Comparison of ENCODE assay signal across 10 cellular contexts in the genomic region with DNA sequence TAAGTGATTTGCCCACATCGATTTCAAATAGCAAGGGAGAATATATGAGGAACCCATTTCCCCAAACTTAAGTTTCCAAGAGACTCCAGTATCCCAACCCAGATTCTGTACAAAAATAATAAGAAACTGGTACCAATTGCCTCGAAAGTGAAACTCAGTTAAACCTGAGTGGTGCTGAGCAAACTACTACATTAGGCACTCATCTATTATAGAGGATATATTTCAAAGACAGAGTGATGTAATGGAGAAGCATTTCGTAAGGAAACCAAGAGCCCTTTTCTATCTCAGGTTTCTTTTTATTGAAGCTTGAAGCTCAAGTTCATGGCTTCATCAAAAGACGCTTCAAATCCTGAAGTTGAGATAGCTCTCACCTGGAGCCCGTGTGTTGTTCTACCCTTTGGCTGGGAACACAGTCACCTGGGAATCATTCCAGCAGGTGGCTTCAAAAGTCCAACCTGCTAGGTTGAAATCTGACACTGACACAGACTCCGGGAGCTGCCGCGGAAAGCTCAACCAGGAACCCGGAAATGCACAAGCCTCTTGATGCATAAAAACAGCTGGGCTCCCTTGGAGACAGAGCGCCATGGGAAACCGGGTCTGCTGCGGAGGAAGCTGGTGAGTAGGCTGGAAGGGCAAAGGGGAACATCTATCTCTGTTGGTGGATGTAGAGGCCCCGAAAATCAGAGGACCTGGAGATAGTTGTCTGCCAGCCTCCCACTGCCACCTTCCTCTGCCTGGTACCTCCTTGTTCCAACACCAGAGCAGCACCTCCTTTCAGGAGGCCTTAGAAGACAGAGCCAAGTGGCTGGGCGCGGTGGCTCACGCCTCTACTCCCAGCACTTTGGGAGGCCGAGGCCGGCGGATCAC. TPM values are rescaled to one million over a fixed set of nuclear protein-coding genes. Genes with fewer than 3 reads are reported as not detected.
DNase-seq lines count a peak whose midpoint lies in the region; ATAC-seq, FAIRE-seq and TF ChIP-seq lines count a peak whose summit lies in the region.
"Had no signal": no experiment of that assay in that cellular context is flagged by ENCODE, and none has a peak within 500 bp of the region (broad histone marks: within the 10 kb centered on the region; RNA-seq: fewer than 3 reads in every experiment).

A gene with protein sequence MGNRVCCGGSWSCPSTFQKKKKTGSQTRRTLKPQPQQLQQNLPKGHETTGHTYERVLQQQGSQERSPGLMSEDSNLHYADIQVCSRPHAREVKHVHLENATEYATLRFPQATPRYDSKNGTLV (plus strand): TSS at position 524 of the 867 bp plus-strand sequence. CDS start 60 bp downstream, at position 584.

- BruUV-seq in HepG2 (replicated peaks; lab: Mats Ljungman, UMichigan): TSS peak; percentile 72

- H3K4me3 ChIP-seq in AG04449 (ENCODE audit: low read depth, low read length): peak within 1 kb of the TSS; percentile 16; the same call in 1 of the 2 replicates
- H3K4me3 ChIP-seq in HepG2 (replicated peaks in 1 of 3; ENCODE audit: insufficient read depth in 1 of 3, low read depth in 2 of 3, low read length in 3 of 3): peak within 1 kb of the TSS; percentile 49 to 66 (median 58)

- FAIRE-seq in HepG2 (lab: Jason Lieb, UNC) (peak; percentile 76), GM12891 (lab: Jason Lieb, UNC) (no peak)

- peak; percentile 91 for ATAC-seq in HepG2
- no peak for ATAC-seq in HG03354 (IDR thresholded peaks at IDR 0.05; ENCODE audit: poor library complexity, severe bottlenecking, unreplicated experiment)
- no peak for ATAC-seq in HG03196 (IDR thresholded peaks at IDR 0.05; ENCODE audit: unreplicated experiment)

- TF ChIP-seq CTCF in AG04449 (IDR thresholded peaks at IDR 0.05; ENCODE audit: insufficient read depth, low read length, missing control alignments): no peak
- peak; percentile 44 for TF ChIP-seq CTCF in HepG2 (CRISPR knock-in tag; IDR thresholded peaks at IDR 0.05)

- no peaks in the 10 kb centered on the region for H3K9me3 ChIP-seq in HepG2 (ENCODE audit: low read length)

- H4K20me1 ChIP-seq in HepG2 (ENCODE audit: insufficient read depth, low read length): no peaks in the 10 kb centered on the region

- H3K27me3 ChIP-seq in HepG2 (ENCODE audit: control insufficient read depth in 1 of 2, insufficient read depth in 2 of 2, low read length in 2 of 2): no peaks in the 10 kb centered on the region

- TF ChIP-seq RAD21 in HepG2 (CRISPR knock-in tag; IDR thresholded peaks at IDR 0.05): peak; percentile 47; the same call in 1 of the 2 replicates

- intact Hi-C loops in HepG2 (cut with micrococcal nuclease; ENCODE audit: unreplicated experiment): loop anchor here (2.0 kb wide), 1 partner anchor 40 kb away; a partner anchor contains a TSS

- no peaks in the 10 kb centered on the region for H3K36me3 ChIP-seq in HepG2 (replicated peaks in 1 of 2; ENCODE audit: control insufficient read depth in 1 of 2, insufficient read depth in 2 of 2, low read length in 2 of 2)

- TF ChIP-seq POLR2A in HepG2 (IDR thresholded peaks at IDR 0.05; ENCODE audit: insufficient read depth in 1 of 2, low read depth in 2 of 2, low read length in 2 of 2): peak; percentile 46 to 54; a peak in 2 of 4 replicates
- no peak for TF ChIP-seq POLR2A in GM12891 (IDR thresholded peaks at IDR 0.05; ENCODE audit: low read depth, low read length)

- H2AFZ ChIP-seq in HepG2 (ENCODE audit: low read length): peak within 1 kb of the TSS; percentile 62

- CTCF ChIA-PET in AG04449 (lab: Yijun Ruan, JAX): interaction anchor here (1.4 to 2.0 kb wide), 3 partner anchors 8 to 13 kb away, joined by 3 to 7 read pairs (median 5); no protein-coding TSS in a partner anchor
- CTCF ChIA-PET in HepG2 (lab: Yijun Ruan, JAX; ENCODE audit: low intra/inter-chr PET ratio, low total read pairs): no interaction called here

- H3K79me2 ChIP-seq in HepG2 (ENCODE audit: insufficient read depth, low read length): no peaks in the 10 kb centered on the region

- in situ Hi-C loops in T47D (cut with HindIII; ENCODE audit: low pct_unique_long_range_greater_than_20kb, low sequenced_read_pairs): no loop called here
- in situ Hi-C loops in HepG2 (cut with HindIII; ENCODE audit: extremely low pct_ligation_motif_present, low pct_unique_long_range_greater_than_20kb): no loop called here

- H3K27ac ChIP-seq in HepG2 (ENCODE audit: extremely low read length, insufficient read depth, low read length): peak within 1 kb of the TSS; percentile 66

- POLR2A ChIA-PET in AG04449 (lab: Yijun Ruan, JAX) (interaction anchor here (1.2 kb wide), 1 partner anchor 8 kb away, joined by 3 read pairs; no protein-coding TSS in a partner anchor), HepG2 (lab: Yijun Ruan, JAX) (interaction anchor here (0.6 to 3.1 kb wide), 12 partner anchors 8 to 103 kb away, joined by 3 to 65 read pairs (median 6); a partner anchor contains a TSS)

- DNase-seq in AG04449 (ENCODE audit: low read depth, low spot score) (no peak), NCI-H1105 treated with DMSO at 0.1 percent for 48 hours (lab: John Stamatoyannopoulos, UW) (peak; percentile 94), T47D (ENCODE audit: low read depth in 1 of 2, low spot score in 1 of 2) (peak; percentile 81 to 98), HepG2 (ENCODE audit: low spot score) (peak; percentile 89), GM12891 (ENCODE audit: insufficient read length, low spot score) (no peak)
- DNase-seq in stimulated activated CD4-positive, alpha-beta T cell treated with anti-CD3 and anti-CD28 coated beads, Interleukin-15, amount 100 ng/mL, for 24 hours: no peak
- DNase-seq: DND-41, Karpas-422 had no signal

- 13% methylated on average over 16 of the region's 19 CpGs for WGBS in HepG2 (ENCODE audit: low lambda C conversion rate)

- H3K9ac ChIP-seq in HepG2 (ENCODE audit: insufficient read depth, low read depth, low read length): peak within 1 kb of the TSS; percentile 62

- peak within 1 kb of the TSS; percentile 75 for H3K4me2 ChIP-seq in HepG2 (ENCODE audit: low read depth, low read length)

- TF ChIP-seq EP300 in HepG2 (IDR thresholded peaks at IDR 0.05; ENCODE audit: low read depth in 2 of 2, low read length in 2 of 2) (peak in 1 of 2 experiments; percentile 25; a peak in 2 of 4 replicates), HepG2 (CRISPR knock-in tag; IDR thresholded peaks at IDR 0.05; ENCODE audit: borderline replicate concordance) (no peak)

- H3K4me1 ChIP-seq in HepG2 (ENCODE audit: insufficient read depth, low read length): peaks cover 88% of the 10 kb centered on the region

TF ChIP-seq in GM12891, 5 proteins besides CTCF, POLR2A, EP300 and RAD21:
- no peak for TF ChIP-seq POU2F2 (IDR thresholded peaks at IDR 0.05; ENCODE audit: low read depth, low read length)
- TF ChIP-seq PAX5 (IDR thresholded peaks at IDR 0.05; ENCODE audit: insufficient read depth, low read length, severe bottlenecking): no peak
- no peak for TF ChIP-seq POLR2AphosphoS5 (IDR thresholded peaks at IDR 0.05; ENCODE audit: low read depth, low read length)
- TF ChIP-seq SPI1 (IDR thresholded peaks at IDR 0.05; ENCODE audit: low read depth, low read length): no peak
- TF ChIP-seq TAF1 (IDR thresholded peaks at IDR 0.05; ENCODE audit: low read depth, low read length): no peak

RNA-seq across cellular contexts. Expression of the gene that starts here (rescaled TPM):
- total RNA-seq in HepG2 (2016; rRNA removed; fragmentation: Illumina TruSeq; extraction: Trizol): 7.4 and 10.5 TPM in 2 replicates
- total RNA-seq in HepG2 (2016; cell fraction: cytosol; rRNA removed; fragmentation: Illumina TruSeq; extraction: Trizol; ENCODE audit: low read depth): 4.1 and 5.5 TPM in 2 replicates
- 6.8 and 7.2 TPM in 2 replicates for total RNA-seq in HepG2 (2016; cell fraction: insoluble cytoplasmic fraction; rRNA removed; fragmentation: Illumina TruSeq; extraction: Trizol)
- total RNA-seq in HepG2 (2016; cell fraction: membrane; rRNA removed; fragmentation: Illumina TruSeq; extraction: Trizol): 8.8 and 9.2 TPM in 2 replicates
- 4.1 and 4.7 TPM in 2 replicates for total RNA-seq in HepG2 (2016; cell fraction: nucleus; rRNA removed; fragmentation: Illumina TruSeq; extraction: Trizol)
- 11.0 and 16.5 TPM in 2 replicates for polyA plus RNA-seq in HepG2 (2011; rRNA removed)
- polyA plus RNA-seq in HepG2 (2011; cell fraction: cytosol; rRNA removed): 13.1 and 14.8 TPM in 2 replicates
- 5.6 and 8.0 TPM in 2 replicates for polyA plus RNA-seq in HepG2 (2011; cell fraction: nucleus; rRNA removed)
- polyA plus RNA-seq in HepG2 (2012): 9.9 and 12.8 TPM in 2 replicates
- 5.0 TPM in 2 replicates for polyA plus RNA-seq in HepG2 (2016; cell fraction: cytosol; fragmentation: Illumina TruSeq; extraction: Trizol; ENCODE audit: low read depth)
- polyA plus RNA-seq in HepG2 (2016; cell fraction: insoluble cytoplasmic fraction; fragmentation: Illumina TruSeq; extraction: Trizol; ENCODE audit: low read depth): 9.5 and 12.3 TPM in 2 replicates
- polyA plus RNA-seq in HepG2 (2016; cell fraction: membrane; fragmentation: Illumina TruSeq; extraction: Trizol; ENCODE audit: low read depth): 9.8 and 10.0 TPM in 2 replicates
- polyA plus RNA-seq in HepG2 (2016; cell fraction: nucleus; fragmentation: Illumina TruSeq; extraction: Trizol; ENCODE audit: insufficient read depth, low read depth): 8.5 and 9.1 TPM in 2 replicates
- polyA minus RNA-seq in HepG2 (2011; rRNA and poly(A)+ RNA removed; ENCODE audit: low replicate concordance): 3.9 TPM in 1 of 2 replicates, not detected in the other
- 3.7 and 7.0 TPM in 2 replicates for polyA minus RNA-seq in HepG2 (2011; cell fraction: cytosol; rRNA and poly(A)+ RNA removed)
- polyA minus RNA-seq in HepG2 (2011; cell fraction: nucleus; rRNA and poly(A)+ RNA removed): 3.3 and 5.7 TPM in 2 replicates
- polyA plus RNA-seq in GM12891 (2012; ENCODE audit: low read depth, missing spikeins): not detected

Comparison
In these comparisons a context has a peak if more than half of its experiments do, and no peak if none do; other contexts are left out.
1. DNase-seq: peak in NCI-H1105 treated with DMSO at 0.1 percent for 48 hours (single experiment), T47D (2 of 2) and HepG2 (single experiment); none in AG04449 (single experiment), stimulated activated CD4-positive, alpha-beta T cell treated with anti-CD3 and anti-CD28 coated beads, Interleukin-15, amount 100 ng/mL, for 24 hours (single experiment) and GM12891 (single experiment).